1 cellular context compared by ENCODE assay signal in the genomic region with DNA sequence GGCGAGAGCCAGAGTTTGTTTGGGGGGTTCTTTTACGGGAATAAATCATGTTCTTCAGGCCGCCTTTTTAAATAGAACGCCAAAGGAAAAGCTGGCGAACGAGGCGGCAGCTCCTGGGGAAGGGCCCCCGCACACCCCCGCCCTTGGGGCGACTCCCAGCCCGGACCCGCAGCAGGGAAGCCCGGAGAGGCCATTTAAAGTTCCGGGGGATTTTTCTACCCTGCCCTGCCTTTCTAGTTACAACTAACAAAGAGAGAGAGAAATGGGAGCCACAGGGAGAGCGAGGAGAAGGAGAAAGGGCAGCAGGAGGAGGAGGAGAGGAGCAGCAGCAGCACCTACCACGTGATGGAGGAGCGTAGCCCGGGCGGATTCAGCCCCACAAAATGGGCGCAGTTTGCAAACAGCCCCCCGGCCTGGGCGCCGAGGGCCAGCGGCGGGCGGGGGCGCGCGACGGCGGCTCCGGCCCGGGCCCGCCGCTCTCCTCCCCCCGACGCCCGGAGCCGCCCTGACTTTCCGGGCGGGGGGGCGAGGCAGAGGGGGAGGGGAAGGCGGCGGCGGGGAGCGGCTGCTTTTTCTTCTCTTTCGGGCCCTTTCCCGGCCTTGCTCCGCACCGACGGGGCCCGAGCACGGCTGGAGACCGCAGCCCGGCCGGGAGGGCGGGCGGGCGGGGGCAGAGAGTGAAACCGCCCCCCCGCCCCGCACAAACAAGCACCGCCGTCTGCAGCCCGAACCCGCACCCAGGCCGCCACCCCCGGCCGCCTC.
A peak's percentile ranks its signal among the peaks of the same experiment; 100 is the strongest.
TF ChIP-seq lines count a peak whose summit lies in the region.

No MANE protein-coding gene starts in this region.

TF ChIP-seq in GM12878, 131 proteins besides CTCF, POLR2A, EP300 and RAD21 (continued from another document and continues in another):
- TF ChIP-seq, protein P1, sequence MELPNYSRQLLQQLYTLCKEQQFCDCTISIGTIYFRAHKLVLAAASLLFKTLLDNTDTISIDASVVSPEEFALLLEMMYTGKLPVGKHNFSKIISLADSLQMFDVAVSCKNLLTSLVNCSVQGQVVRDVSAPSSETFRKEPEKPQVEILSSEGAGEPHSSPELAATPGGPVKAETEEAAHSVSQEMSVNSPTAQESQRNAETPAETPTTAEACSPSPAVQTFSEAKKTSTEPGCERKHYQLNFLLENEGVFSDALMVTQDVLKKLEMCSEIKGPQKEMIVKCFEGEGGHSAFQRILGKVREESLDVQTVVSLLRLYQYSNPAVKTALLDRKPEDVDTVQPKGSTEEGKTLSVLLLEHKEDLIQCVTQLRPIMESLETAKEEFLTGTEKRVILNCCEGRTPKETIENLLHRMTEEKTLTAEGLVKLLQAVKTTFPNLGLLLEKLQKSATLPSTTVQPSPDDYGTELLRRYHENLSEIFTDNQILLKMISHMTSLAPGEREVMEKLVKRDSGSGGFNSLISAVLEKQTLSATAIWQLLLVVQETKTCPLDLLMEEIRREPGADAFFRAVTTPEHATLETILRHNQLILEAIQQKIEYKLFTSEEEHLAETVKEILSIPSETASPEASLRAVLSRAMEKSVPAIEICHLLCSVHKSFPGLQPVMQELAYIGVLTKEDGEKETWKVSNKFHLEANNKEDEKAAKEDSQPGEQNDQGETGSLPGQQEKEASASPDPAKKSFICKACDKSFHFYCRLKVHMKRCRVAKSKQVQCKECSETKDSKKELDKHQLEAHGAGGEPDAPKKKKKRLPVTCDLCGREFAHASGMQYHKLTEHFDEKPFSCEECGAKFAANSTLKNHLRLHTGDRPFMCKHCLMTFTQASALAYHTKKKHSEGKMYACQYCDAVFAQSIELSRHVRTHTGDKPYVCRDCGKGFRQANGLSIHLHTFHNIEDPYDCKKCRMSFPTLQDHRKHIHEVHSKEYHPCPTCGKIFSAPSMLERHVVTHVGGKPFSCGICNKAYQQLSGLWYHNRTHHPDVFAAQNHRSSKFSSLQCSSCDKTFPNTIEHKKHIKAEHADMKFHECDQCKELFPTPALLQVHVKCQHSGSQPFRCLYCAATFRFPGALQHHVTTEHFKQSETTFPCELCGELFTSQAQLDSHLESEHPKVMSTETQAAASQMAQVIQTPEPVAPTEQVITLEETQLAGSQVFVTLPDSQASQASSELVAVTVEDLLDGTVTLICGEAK (IDR thresholded peaks at IDR 0.05; ENCODE audit: borderline replicate concordance), result no peak
- TF ChIP-seq NR2C1 (IDR thresholded peaks at IDR 0.05) (no peak), HDGF (IDR thresholded peaks at IDR 0.05) (peak; percentile 90), RFX5 (IDR thresholded peaks at IDR 0.05; ENCODE audit: low read depth, low read length) (no peak), EED (IDR thresholded peaks at IDR 0.05; ENCODE audit: low read depth) (peak; percentile 85), DPF2 (IDR thresholded peaks at IDR 0.05) (no peak), MTA2 (IDR thresholded peaks at IDR 0.05; ENCODE audit: low read depth) (no peak), SREBF1 (IDR thresholded peaks at IDR 0.05; ENCODE audit: low read length) (no peak), EZH2 (IDR thresholded peaks at IDR 0.05; ENCODE audit: borderline replicate concordance, control insufficient read depth, low read depth, low read length) (no peak), POU2F2 (IDR thresholded peaks at IDR 0.05; ENCODE audit: borderline replicate concordance, low read depth, low read length) (peak; percentile 75; the same call in 2 of the 3 replicates), ZSCAN29 (IDR thresholded peaks at IDR 0.05) (no peak), RB1 (IDR thresholded peaks at IDR 0.05; ENCODE audit: borderline replicate concordance) (peak; percentile 78; the same call in 1 of the 2 replicates), MXI1 (IDR thresholded peaks at IDR 0.05; ENCODE audit: low read depth, low read length) (peak; percentile 76), SIN3A (IDR thresholded peaks at IDR 0.05; ENCODE audit: low read depth, low read length) (peak; percentile 39; the same call in 1 of the 2 replicates), SMAD1 (IDR thresholded peaks at IDR 0.05; ENCODE audit: low read depth, partially characterized antibody) (peak; percentile 66), BACH1 (IDR thresholded peaks at IDR 0.05; ENCODE audit: borderline replicate concordance) (no peak), MYC (IDR thresholded peaks at IDR 0.05; ENCODE audit: insufficient read depth, insufficient read length, insufficient replicate concordance, low read length, severe bottlenecking) (peak; percentile 21), NBN (IDR thresholded peaks at IDR 0.05) (peak; percentile 86), GATAD2B (conservative IDR thresholded peaks at IDR 0.05; ENCODE audit: low read depth) (no peak), POLR2AphosphoS5 (IDR thresholded peaks at IDR 0.05; ENCODE audit: low read length) (peak; percentile 86), TCF12 (IDR thresholded peaks at IDR 0.05; ENCODE audit: low read depth, low read length) (peak; percentile 24; the same call in 1 of the 2 replicates), JUNB (IDR thresholded peaks at IDR 0.05) (no peak), ETV6 (conservative IDR thresholded peaks at IDR 0.05 in 1 of 2, IDR thresholded peaks at IDR 0.05 in 1 of 2; ENCODE audit: borderline replicate concordance in 1 of 2, low read depth in 1 of 2) (0 out of 4 replicates have a peak, but pooled peaks of 1 of the 2 experiments have one; percentile 8), STAT1 (conservative IDR thresholded peaks at IDR 0.05) (peak; percentile 29; the same call in 1 of the 2 replicates), TAF1 (IDR thresholded peaks at IDR 0.05; ENCODE audit: borderline replicate concordance, low read depth, low read length) (peak; percentile 66; the same call in 1 of the 2 replicates), HCFC1 (IDR thresholded peaks at IDR 0.05; ENCODE audit: low read length) (peak; percentile 40; the same call in 1 of the 2 replicates), RELA (IDR thresholded peaks at IDR 0.05; ENCODE audit: borderline replicate concordance, partially characterized antibody) (peak; percentile 89), SREBF2 (IDR thresholded peaks at IDR 0.05; ENCODE audit: low read length) (no peak), EGR1 (IDR thresholded peaks at IDR 0.05; ENCODE audit: borderline replicate concordance in 1 of 2, low read depth in 2 of 2, low read length in 2 of 2) (peak in 1 of 2 experiments; percentile 69; a peak in 2 of 3 replicates), HDAC2 (IDR thresholded peaks at IDR 0.05) (no peak), ASH2L (IDR thresholded peaks at IDR 0.05; ENCODE audit: borderline replicate concordance, low read depth) (0 out of 2 replicates have a peak, but pooled peaks have one; percentile 43), PAX5 (IDR thresholded peaks at IDR 0.05; ENCODE audit: borderline replicate concordance, low read depth, low read length) (0 out of 2 replicates have a peak, but pooled peaks have one; percentile 39)
- TF ChIP-seq, protein P2, sequence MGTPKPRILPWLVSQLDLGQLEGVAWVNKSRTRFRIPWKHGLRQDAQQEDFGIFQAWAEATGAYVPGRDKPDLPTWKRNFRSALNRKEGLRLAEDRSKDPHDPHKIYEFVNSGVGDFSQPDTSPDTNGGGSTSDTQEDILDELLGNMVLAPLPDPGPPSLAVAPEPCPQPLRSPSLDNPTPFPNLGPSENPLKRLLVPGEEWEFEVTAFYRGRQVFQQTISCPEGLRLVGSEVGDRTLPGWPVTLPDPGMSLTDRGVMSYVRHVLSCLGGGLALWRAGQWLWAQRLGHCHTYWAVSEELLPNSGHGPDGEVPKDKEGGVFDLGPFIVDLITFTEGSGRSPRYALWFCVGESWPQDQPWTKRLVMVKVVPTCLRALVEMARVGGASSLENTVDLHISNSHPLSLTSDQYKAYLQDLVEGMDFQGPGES (IDR thresholded peaks at IDR 0.05), result 0 out of 2 replicates have a peak, but pooled peaks have one; percentile 20
- TF ChIP-seq, protein P3, sequence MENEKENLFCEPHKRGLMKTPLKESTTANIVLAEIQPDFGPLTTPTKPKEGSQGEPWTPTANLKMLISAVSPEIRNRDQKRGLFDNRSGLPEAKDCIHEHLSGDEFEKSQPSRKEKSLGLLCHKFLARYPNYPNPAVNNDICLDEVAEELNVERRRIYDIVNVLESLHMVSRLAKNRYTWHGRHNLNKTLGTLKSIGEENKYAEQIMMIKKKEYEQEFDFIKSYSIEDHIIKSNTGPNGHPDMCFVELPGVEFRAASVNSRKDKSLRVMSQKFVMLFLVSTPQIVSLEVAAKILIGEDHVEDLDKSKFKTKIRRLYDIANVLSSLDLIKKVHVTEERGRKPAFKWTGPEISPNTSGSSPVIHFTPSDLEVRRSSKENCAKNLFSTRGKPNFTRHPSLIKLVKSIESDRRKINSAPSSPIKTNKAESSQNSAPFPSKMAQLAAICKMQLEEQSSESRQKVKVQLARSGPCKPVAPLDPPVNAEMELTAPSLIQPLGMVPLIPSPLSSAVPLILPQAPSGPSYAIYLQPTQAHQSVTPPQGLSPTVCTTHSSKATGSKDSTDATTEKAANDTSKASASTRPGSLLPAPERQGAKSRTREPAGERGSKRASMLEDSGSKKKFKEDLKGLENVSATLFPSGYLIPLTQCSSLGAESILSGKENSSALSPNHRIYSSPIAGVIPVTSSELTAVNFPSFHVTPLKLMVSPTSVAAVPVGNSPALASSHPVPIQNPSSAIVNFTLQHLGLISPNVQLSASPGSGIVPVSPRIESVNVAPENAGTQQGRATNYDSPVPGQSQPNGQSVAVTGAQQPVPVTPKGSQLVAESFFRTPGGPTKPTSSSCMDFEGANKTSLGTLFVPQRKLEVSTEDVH (IDR thresholded peaks at IDR 0.05; ENCODE audit: low read depth, partially characterized antibody), result no peak
- TF ChIP-seq, protein P4, sequence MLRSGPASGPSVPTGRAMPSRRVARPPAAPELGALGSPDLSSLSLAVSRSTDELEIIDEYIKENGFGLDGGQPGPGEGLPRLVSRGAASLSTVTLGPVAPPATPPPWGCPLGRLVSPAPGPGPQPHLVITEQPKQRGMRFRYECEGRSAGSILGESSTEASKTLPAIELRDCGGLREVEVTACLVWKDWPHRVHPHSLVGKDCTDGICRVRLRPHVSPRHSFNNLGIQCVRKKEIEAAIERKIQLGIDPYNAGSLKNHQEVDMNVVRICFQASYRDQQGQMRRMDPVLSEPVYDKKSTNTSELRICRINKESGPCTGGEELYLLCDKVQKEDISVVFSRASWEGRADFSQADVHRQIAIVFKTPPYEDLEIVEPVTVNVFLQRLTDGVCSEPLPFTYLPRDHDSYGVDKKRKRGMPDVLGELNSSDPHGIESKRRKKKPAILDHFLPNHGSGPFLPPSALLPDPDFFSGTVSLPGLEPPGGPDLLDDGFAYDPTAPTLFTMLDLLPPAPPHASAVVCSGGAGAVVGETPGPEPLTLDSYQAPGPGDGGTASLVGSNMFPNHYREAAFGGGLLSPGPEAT (IDR thresholded peaks at IDR 0.05; ENCODE audit: low read depth), result peak; percentile 81
- TF ChIP-seq, protein P5, sequence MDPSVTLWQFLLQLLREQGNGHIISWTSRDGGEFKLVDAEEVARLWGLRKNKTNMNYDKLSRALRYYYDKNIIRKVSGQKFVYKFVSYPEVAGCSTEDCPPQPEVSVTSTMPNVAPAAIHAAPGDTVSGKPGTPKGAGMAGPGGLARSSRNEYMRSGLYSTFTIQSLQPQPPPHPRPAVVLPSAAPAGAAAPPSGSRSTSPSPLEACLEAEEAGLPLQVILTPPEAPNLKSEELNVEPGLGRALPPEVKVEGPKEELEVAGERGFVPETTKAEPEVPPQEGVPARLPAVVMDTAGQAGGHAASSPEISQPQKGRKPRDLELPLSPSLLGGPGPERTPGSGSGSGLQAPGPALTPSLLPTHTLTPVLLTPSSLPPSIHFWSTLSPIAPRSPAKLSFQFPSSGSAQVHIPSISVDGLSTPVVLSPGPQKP (IDR thresholded peaks at IDR 0.05; ENCODE audit: low read depth, low read length), result 0 out of 2 replicates have a peak, but pooled peaks have one; percentile 26
- TF ChIP-seq, protein P6, sequence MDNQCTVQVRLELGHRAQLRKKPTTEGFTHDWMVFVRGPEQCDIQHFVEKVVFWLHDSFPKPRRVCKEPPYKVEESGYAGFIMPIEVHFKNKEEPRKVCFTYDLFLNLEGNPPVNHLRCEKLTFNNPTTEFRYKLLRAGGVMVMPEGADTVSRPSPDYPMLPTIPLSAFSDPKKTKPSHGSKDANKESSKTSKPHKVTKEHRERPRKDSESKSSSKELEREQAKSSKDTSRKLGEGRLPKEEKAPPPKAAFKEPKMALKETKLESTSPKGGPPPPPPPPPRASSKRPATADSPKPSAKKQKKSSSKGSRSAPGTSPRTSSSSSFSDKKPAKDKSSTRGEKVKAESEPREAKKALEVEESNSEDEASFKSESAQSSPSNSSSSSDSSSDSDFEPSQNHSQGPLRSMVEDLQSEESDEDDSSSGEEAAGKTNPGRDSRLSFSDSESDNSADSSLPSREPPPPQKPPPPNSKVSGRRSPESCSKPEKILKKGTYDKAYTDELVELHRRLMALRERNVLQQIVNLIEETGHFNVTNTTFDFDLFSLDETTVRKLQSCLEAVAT (IDR thresholded peaks at IDR 0.05), result peak; percentile 67; the same call in 1 of the 2 replicates
- TF ChIP-seq, protein P7, sequence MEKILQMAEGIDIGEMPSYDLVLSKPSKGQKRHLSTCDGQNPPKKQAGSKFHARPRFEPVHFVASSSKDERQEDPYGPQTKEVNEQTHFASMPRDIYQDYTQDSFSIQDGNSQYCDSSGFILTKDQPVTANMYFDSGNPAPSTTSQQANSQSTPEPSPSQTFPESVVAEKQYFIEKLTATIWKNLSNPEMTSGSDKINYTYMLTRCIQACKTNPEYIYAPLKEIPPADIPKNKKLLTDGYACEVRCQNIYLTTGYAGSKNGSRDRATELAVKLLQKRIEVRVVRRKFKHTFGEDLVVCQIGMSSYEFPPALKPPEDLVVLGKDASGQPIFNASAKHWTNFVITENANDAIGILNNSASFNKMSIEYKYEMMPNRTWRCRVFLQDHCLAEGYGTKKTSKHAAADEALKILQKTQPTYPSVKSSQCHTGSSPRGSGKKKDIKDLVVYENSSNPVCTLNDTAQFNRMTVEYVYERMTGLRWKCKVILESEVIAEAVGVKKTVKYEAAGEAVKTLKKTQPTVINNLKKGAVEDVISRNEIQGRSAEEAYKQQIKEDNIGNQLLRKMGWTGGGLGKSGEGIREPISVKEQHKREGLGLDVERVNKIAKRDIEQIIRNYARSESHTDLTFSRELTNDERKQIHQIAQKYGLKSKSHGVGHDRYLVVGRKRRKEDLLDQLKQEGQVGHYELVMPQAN (conservative IDR thresholded peaks at IDR 0.05), result no peak
- TF ChIP-seq, protein P8, sequence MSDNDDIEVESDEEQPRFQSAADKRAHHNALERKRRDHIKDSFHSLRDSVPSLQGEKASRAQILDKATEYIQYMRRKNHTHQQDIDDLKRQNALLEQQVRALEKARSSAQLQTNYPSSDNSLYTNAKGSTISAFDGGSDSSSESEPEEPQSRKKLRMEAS (IDR thresholded peaks at IDR 0.05; ENCODE audit: low read depth, low read length), result peak; percentile 59; the same call in 1 of the 2 replicates
- TF ChIP-seq, protein P9, sequence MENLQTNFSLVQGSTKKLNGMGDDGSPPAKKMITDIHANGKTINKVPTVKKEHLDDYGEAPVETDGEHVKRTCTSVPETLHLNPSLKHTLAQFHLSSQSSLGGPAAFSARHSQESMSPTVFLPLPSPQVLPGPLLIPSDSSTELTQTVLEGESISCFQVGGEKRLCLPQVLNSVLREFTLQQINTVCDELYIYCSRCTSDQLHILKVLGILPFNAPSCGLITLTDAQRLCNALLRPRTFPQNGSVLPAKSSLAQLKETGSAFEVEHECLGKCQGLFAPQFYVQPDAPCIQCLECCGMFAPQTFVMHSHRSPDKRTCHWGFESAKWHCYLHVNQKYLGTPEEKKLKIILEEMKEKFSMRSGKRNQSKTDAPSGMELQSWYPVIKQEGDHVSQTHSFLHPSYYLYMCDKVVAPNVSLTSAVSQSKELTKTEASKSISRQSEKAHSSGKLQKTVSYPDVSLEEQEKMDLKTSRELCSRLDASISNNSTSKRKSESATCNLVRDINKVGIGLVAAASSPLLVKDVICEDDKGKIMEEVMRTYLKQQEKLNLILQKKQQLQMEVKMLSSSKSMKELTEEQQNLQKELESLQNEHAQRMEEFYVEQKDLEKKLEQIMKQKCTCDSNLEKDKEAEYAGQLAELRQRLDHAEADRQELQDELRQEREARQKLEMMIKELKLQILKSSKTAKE (IDR thresholded peaks at IDR 0.05; ENCODE audit: low read depth, poor library complexity, severe bottlenecking), result peak; percentile 30
